ENCODE assay signal across 15 cellular contexts in genomic region chr12:4286771-4287317, GRCh38. TPM values are rescaled to one million over a fixed set of nuclear protein-coding genes. Genes with fewer than 3 reads are reported as not detected.
DNase-seq lines count a peak whose midpoint lies in the region; ATAC-seq and TF ChIP-seq lines count a peak whose summit lies in the region.
"Had no signal": no experiment of that assay in that cellular context is flagged by ENCODE, and none has a peak within 500 bp of the region (broad histone marks: within the 10 kb centered on the region; RNA-seq: fewer than 3 reads in every experiment).

No MANE protein-coding gene starts in this region.

- no peak for TF ChIP-seq CTCF in CD8-positive, alpha-beta T cell (IDR thresholded peaks at IDR 0.05)
- TF ChIP-seq CTCF in OCI-LY3 (IDR thresholded peaks at IDR 0.05; ENCODE audit: low read depth, low read length) (no peak), dorsolateral prefrontal cortex (IDR thresholded peaks at IDR 0.05 in 54 of 56, conservative IDR thresholded peaks at IDR 0.05 in 2 of 56; ENCODE audit: low read depth in 1 of 56, partially characterized antibody in 56 of 56) (no peak)

- no peak overlapping the region for H3K4me3 Mint-ChIP-seq in CD8-positive, alpha-beta T cell
- peak overlapping the region in 4 of 10 donors; percentile 8 to 39 (median 20) for H3K4me3 Mint-ChIP-seq in naive thymus-derived CD8-positive, alpha-beta T cell
- H3K4me3 Mint-ChIP-seq: B cell had no signal

- DNase-seq in CD8-positive, alpha-beta T cell = no peak
- DNase-seq in dorsolateral prefrontal cortex = no peak
- DNase-seq in naive thymus-derived CD8-positive, alpha-beta T cell = no peak
- no peak for DNase-seq in UCSD-AML1 (lab: John Stamatoyannopoulos, UW; ENCODE audit: unreplicated experiment)
- DNase-seq: dermis blood vessel endothelial cell; left cardiac atrium; NCI-H1048; NCI-H524 treated with DMSO at 0.1 percent for 48 hours; stimulated activated CD4-positive, alpha-beta T cell treated with anti-CD3 and anti-CD28 coated beads, Interleukin-15, amount 100 ng/mL, for 24 hours had no signal

- H3K79me2 ChIP-seq in OCI-LY3 (ENCODE audit: low read length) = peaks cover 100% of the 10 kb centered on the region

- no peak for ATAC-seq in CD8-positive, alpha-beta T cell
- ATAC-seq in naive thymus-derived CD8-positive, alpha-beta T cell = no peak
- ATAC-seq in HG02763 (IDR thresholded peaks at IDR 0.05; ENCODE audit: unreplicated experiment) (no peak), HG02973 (IDR thresholded peaks at IDR 0.05; ENCODE audit: unreplicated experiment) (no peak), GM21367 (IDR thresholded peaks at IDR 0.05; ENCODE audit: unreplicated experiment) (no peak)

- no peaks in the 10 kb centered on the region for H3K9me3 ChIP-seq in CD8-positive, alpha-beta T cell (ENCODE audit: low read length)
- H3K9me3 ChIP-seq in OCI-LY3 (ENCODE audit: insufficient read depth, low read length) = no peaks in the 10 kb centered on the region

- H3K4me1 ChIP-seq in CD8-positive, alpha-beta T cell (ENCODE audit: insufficient read depth, low read length) = peaks cover 48% of the 10 kb centered on the region
- H3K4me1 ChIP-seq in OCI-LY3 (ENCODE audit: low read length) = peaks cover 74% of the 10 kb centered on the region

- H3K27me3 ChIP-seq in CD8-positive, alpha-beta T cell (ENCODE audit: insufficient read depth, low read length) = no peaks in the 10 kb centered on the region
- H3K27me3 ChIP-seq in OCI-LY3 (ENCODE audit: low read depth, low read length) (no peaks in the 10 kb centered on the region), dorsolateral prefrontal cortex (peaks cover 0 to 82% (median 0%) of the 10 kb centered on the region in 45 donors)

- peak overlapping the region; percentile 86 for H3K27ac Mint-ChIP-seq in CD8-positive, alpha-beta T cell
- peak overlapping the region; percentile 19 to 95 (median 84) for H3K27ac Mint-ChIP-seq in naive thymus-derived CD8-positive, alpha-beta T cell

- intact Hi-C loops in CD8-positive, alpha-beta T cell (cut with DNase I, micrococcal nuclease) = no loop called here
- intact Hi-C loops in dorsolateral prefrontal cortex (cut with DNase I) = no loop called here

- peaks cover 88% of the 10 kb centered on the region for H3K36me3 ChIP-seq in CD8-positive, alpha-beta T cell (ENCODE audit: insufficient read depth, low read length)
- H3K36me3 ChIP-seq in OCI-LY3 (replicated peaks; ENCODE audit: low read depth, low read length) = peaks cover 97% of the 10 kb centered on the region

- no peaks in the 10 kb centered on the region for H3K9me3 Mint-ChIP-seq in CD8-positive, alpha-beta T cell
- H3K9me3 Mint-ChIP-seq in naive thymus-derived CD8-positive, alpha-beta T cell = no peaks in the 10 kb centered on the region

- H3K27ac ChIP-seq in CD8-positive, alpha-beta T cell (ENCODE audit: low read depth, low read length) = no peak overlapping the region
- peak overlapping the region; percentile 73 for H3K27ac ChIP-seq in OCI-LY3 (ENCODE audit: low read length)
- peak overlapping the region in 41 of 59 donors; percentile 13 to 88 (median 54) for H3K27ac ChIP-seq in dorsolateral prefrontal cortex
- H3K27ac ChIP-seq: VCaP had no signal

- peaks cover 100% of the 10 kb centered on the region for H4K20me1 ChIP-seq in OCI-LY3 (ENCODE audit: insufficient read depth, low read length)

- peak overlapping the region; percentile 6; the same call in 1 of the 2 replicates for H3K4me2 ChIP-seq in OCI-LY3 (ENCODE audit: low read length)

- peaks cover 98% of the 10 kb centered on the region for H3K36me3 Mint-ChIP-seq in CD8-positive, alpha-beta T cell
- peaks cover 0 to 99% (median 12%) of the 10 kb centered on the region in 3 donors for H3K36me3 Mint-ChIP-seq in naive thymus-derived CD8-positive, alpha-beta T cell

- POLR2A ChIA-PET in CD8-positive, alpha-beta T cell (lab: Charles Lee) = no interaction called here
- POLR2A ChIA-PET in naive thymus-derived CD8-positive, alpha-beta T cell (lab: Charles Lee) = no interaction called here

- H3K27me3 Mint-ChIP-seq in CD8-positive, alpha-beta T cell (ENCODE audit: low read depth) = no peaks in the 10 kb centered on the region
- no peaks in the 10 kb centered on the region for H3K27me3 Mint-ChIP-seq in naive thymus-derived CD8-positive, alpha-beta T cell
- H3K27me3 Mint-ChIP-seq: B cell had no signal

- H2AFZ ChIP-seq in OCI-LY3 (ENCODE audit: low read depth, low read length) = no peak overlapping the region

- CTCF ChIA-PET in CD8-positive, alpha-beta T cell (lab: Charles Lee) = interaction anchor here (1.0 to 2.8 kb wide), 3 partner anchors 8 to 11 kb away, joined by 3 to 17 read pairs (median 5); no protein-coding TSS in a partner anchor

- peaks cover 86% of the 10 kb centered on the region for H3K4me1 Mint-ChIP-seq in CD8-positive, alpha-beta T cell (ENCODE audit: low read depth)
- H3K4me1 Mint-ChIP-seq in naive thymus-derived CD8-positive, alpha-beta T cell = peaks cover 58 to 89% (median 88%) of the 10 kb centered on the region in 4 donors

- H3K4me3 ChIP-seq in CD8-positive, alpha-beta T cell (ENCODE audit: low read depth, low read length) = no peak overlapping the region
- H3K4me3 ChIP-seq in OCI-LY3 (ENCODE audit: low read length) = no peak overlapping the region
- peak overlapping the region in 14 of 59 donors; percentile 1 to 39 (median 13) for H3K4me3 ChIP-seq in dorsolateral prefrontal cortex

- H3K9ac ChIP-seq in OCI-LY3 (ENCODE audit: low read length) = no peak overlapping the region

RNA-seq across cellular contexts. Expression of gene CCND2, which starts 13.3 kb away (rescaled TPM):
- 100 to 1,000 TPM; 155 TPM for total RNA-seq in CD8-positive, alpha-beta T cell
- 100 to 1,000 TPM in 100 of 120 experiments, 10 to 100 TPM in 20; 42.3 to 172 (median 122) TPM for total RNA-seq in dorsolateral prefrontal cortex
- total RNA-seq in naive thymus-derived CD8-positive, alpha-beta T cell = 10 to 100 TPM; 89.3 to 93.3 TPM
- 10 to 100 TPM; 69.3 to 94.1 (median 84.9) TPM for polyA plus RNA-seq in naive thymus-derived CD8-positive, alpha-beta T cell

RNA-seq across cellular contexts. Expression of gene TIGAR, which starts 34.2 kb away (rescaled TPM):
- total RNA-seq in CD8-positive, alpha-beta T cell = 10 to 100 TPM; 14.0 to 15.8 TPM
- total RNA-seq in dorsolateral prefrontal cortex = 10 to 100 TPM in 108 of 120 experiments, 1 to 10 TPM in 12; 6.8 to 24.9 (median 15.4) TPM
- total RNA-seq in naive thymus-derived CD8-positive, alpha-beta T cell = 10 to 100 TPM; 10.6 to 14.0 TPM
- 1 to 10 TPM; 2.1 to 4.2 (median 2.5) TPM for polyA plus RNA-seq in naive thymus-derived CD8-positive, alpha-beta T cell
